In genomic region chr2:107322406-107322805, GRCh38 we compare ENCODE assay signal across 20 cellular contexts.
A peak's percentile ranks its signal among the peaks of the same experiment; 100 is the strongest.
DNase-seq lines count a peak whose midpoint lies in the region; ATAC-seq and TF ChIP-seq lines count a peak whose summit lies in the region.
"Had no signal": no experiment of that assay in that cellular context is flagged by ENCODE, and none has a peak within 500 bp of the region (broad histone marks: within the 10 kb centered on the region; RNA-seq: fewer than 3 reads in every experiment).

No MANE protein-coding gene starts in this region.

- H3K36me3 ChIP-seq in kidney epithelial cell (ENCODE audit: control insufficient read depth, insufficient read depth, low read length): no peaks in the 10 kb centered on the region
- H3K36me3 ChIP-seq: BLaER1 treated with 17β-estradiol and CSF1 and Interleukin-3, amounts not matched to agents 10 nM and 100 nM had no signal

- no peaks in the 10 kb centered on the region for H3K36me3 Mint-ChIP-seq in nephron (ENCODE audit: low read depth)
- H3K36me3 Mint-ChIP-seq: CD8-positive, alpha-beta T cell had no signal

- H3K4me3 ChIP-seq in kidney epithelial cell (ENCODE audit: low read depth, low read length): no peak overlapping the region
- H3K4me3 ChIP-seq: A549; BLaER1 treated with 17β-estradiol and CSF1 and Interleukin-3, amounts not matched to agents 10 nM and 100 nM; GM12878 had no signal

- TF ChIP-seq CTCF in kidney epithelial cell (IDR thresholded peaks at IDR 0.05; ENCODE audit: insufficient read depth, low read length, poor library complexity, severe bottlenecking): no peak
- no peak for TF ChIP-seq CTCF in nephron (IDR thresholded peaks at IDR 0.05; ENCODE audit: unreplicated experiment in 3 of 3)

- H3K27me3 ChIP-seq in kidney epithelial cell (ENCODE audit: control insufficient read depth, insufficient read depth, low read length): no peaks in the 10 kb centered on the region
- H3K27me3 ChIP-seq: BLaER1 treated with 17β-estradiol and CSF1 and Interleukin-3, amounts not matched to agents 10 nM and 100 nM had no signal

- ATAC-seq in HG02870 (IDR thresholded peaks at IDR 0.05; ENCODE audit: unreplicated experiment) (no peak), HG03565 (IDR thresholded peaks at IDR 0.05; ENCODE audit: unreplicated experiment) (no peak)
- ATAC-seq: A549; CD8-positive, alpha-beta T cell; GM12878 had no signal

- H3K27ac Mint-ChIP-seq in nephron: peak overlapping the region; percentile 18 to 56 (median 26)
- H3K27ac Mint-ChIP-seq: B cell; CD4-positive, alpha-beta T cell; CD8-positive, alpha-beta T cell had no signal

- peaks cover 45% of the 10 kb centered on the region for H3K4me1 Mint-ChIP-seq in nephron
- H3K4me1 Mint-ChIP-seq: B cell had no signal

- peak; percentile 52 for DNase-seq in kidney epithelial cell (ENCODE audit: low read depth)
- DNase-seq in kidney tubule cell (ENCODE audit: low spot score): peak; percentile 42
- DNase-seq in retina: peak; percentile 9
- DNase-seq in dedifferentiated amniotic fluid mesenchymal stem cell (ENCODE audit: extremely low spot score): no peak
- no peak for DNase-seq in activated naive CD4-positive, alpha-beta T cell treated with Interleukin-2 at 50 U/mL for 16 hours
- DNase-seq: AML-193; Caco-2; Calu3; CD4-positive, alpha-beta T cell; CD8-positive, alpha-beta T cell; DND-41; EL; GDM1 had no signal

- H3K4me3 Mint-ChIP-seq in nephron: no peak overlapping the region
- H3K4me3 Mint-ChIP-seq: B cell; CD4-positive, alpha-beta T cell; CD8-positive, alpha-beta T cell had no signal

- H3K9me3 Mint-ChIP-seq in nephron: peaks cover 4% of the 10 kb centered on the region

- H3K27me3 Mint-ChIP-seq in nephron (ENCODE audit: low read depth): no peaks in the 10 kb centered on the region
- H3K27me3 Mint-ChIP-seq: B cell; CD4-positive, alpha-beta T cell had no signal

Comparison
In these comparisons a context has a peak if more than half of its experiments do, and no peak if none do; other contexts are left out.
1. DNase-seq: peak in kidney epithelial cell (single experiment), kidney tubule cell (single experiment) and retina (single experiment); none in dedifferentiated amniotic fluid mesenchymal stem cell (single experiment) and activated naive CD4-positive, alpha-beta T cell treated with Interleukin-2 at 50 U/mL for 16 hours (single experiment).